ENCODE assay signal across 8 cellular contexts in genomic region chr1:179081696-179082307, GRCh38. TPM values are rescaled to one million over a fixed set of nuclear protein-coding genes. Genes with fewer than 3 reads are reported as not detected.
DNase-seq lines count a peak whose midpoint lies in the region; ATAC-seq and TF ChIP-seq lines count a peak whose summit lies in the region.

TSS of gene TOR3A (plus strand) at chr1:179082070. CDS start at chr1:179082129, 59 bp downstream.

- intact Hi-C loops in PC-3 (cut with micrococcal nuclease) (loop anchor here (2.0 to 5.0 kb wide), 2 partner anchors 211 to 285 kb away; partner anchors contain the start of genes AXDND1 and SOAT1), esophagus squamous epithelium (cut with DNase I) (loop anchor here (5.0 kb wide), 1 partner anchor 285 kb away; the partner anchor contains the start of gene AXDND1)

- H3K79me2 ChIP-seq in PC-3 (ENCODE audit: low read length): peaks cover 44% of the 10 kb centered on the region

- 0% methylated on average over 4 to 12 of the region's 49 CpGs for WGBS in esophagus squamous epithelium, 2 donors

- BruUV-seq in PC-3 (replicated peaks; lab: Mats Ljungman, UMichigan): no TSS peak

- H3K36me3 ChIP-seq in PC-3 (ENCODE audit: low read depth, low read length) (no peaks in the 10 kb centered on the region), esophagus squamous epithelium (peaks cover 0 to 19% (median 8%) of the 10 kb centered on the region in 3 donors), muscle layer of duodenum (ENCODE audit: control insufficient read depth in 1 of 2, insufficient read depth in 2 of 2, low read length in 2 of 2) (peaks cover 8 to 12% of the 10 kb centered on the region in 2 donors)

- peak within 1 kb of the TSS; percentile 88 for H3K9ac ChIP-seq in PC-3 (ENCODE audit: low read length)

- peak within 1 kb of the TSS; percentile 54 for H2AFZ ChIP-seq in PC-3 (ENCODE audit: low read length)

- H3K27ac ChIP-seq in PC-3 (ENCODE audit: low read length) (peak within 1 kb of the TSS; percentile 41), esophagus squamous epithelium (peak within 1 kb of the TSS; percentile 88 to 92 (median 88)), muscle layer of duodenum (ENCODE audit: low read length) (peak within 1 kb of the TSS; percentile 82)

- POLR2A ChIA-PET in PC-3 (lab: Charles Lee; ENCODE audit: unreplicated experiment): interaction anchor here (0.6 kb wide), 1 partner anchor 38 kb away, joined by 3 read pairs; no protein-coding TSS in a partner anchor

- no peaks in the 10 kb centered on the region for H4K20me1 ChIP-seq in PC-3 (ENCODE audit: low read length)

- H3K4me2 ChIP-seq in PC-3 (ENCODE audit: low read length): peak within 1 kb of the TSS; percentile 95

- H3K4me1 ChIP-seq in PC-3 (ENCODE audit: insufficient read depth, low read length) (peaks cover 24% of the 10 kb centered on the region), esophagus squamous epithelium (peaks cover 3 to 45% (median 8%) of the 10 kb centered on the region in 3 donors), muscle layer of duodenum (ENCODE audit: control insufficient read depth in 1 of 2, insufficient read depth in 2 of 2, low read length in 2 of 2) (peaks cover 13 to 16% of the 10 kb centered on the region in 2 donors)

- peak in 2 of 4 donors; percentile 67 to 90 for TF ChIP-seq POLR2A in esophagus squamous epithelium (IDR thresholded peaks at IDR 0.05)

- H3K9me3 ChIP-seq in PC-3 (ENCODE audit: low read length): no peaks in the 10 kb centered on the region
- no peaks in the 10 kb centered on the region for H3K9me3 ChIP-seq in esophagus squamous epithelium
- H3K9me3 ChIP-seq in muscle layer of duodenum (ENCODE audit: control insufficient read depth in 1 of 2, low read length in 2 of 2): no peaks in the 10 kb centered on the region

- no peaks in the 10 kb centered on the region for H3F3A ChIP-seq in PC-3 (ENCODE audit: low read length, unreplicated experiment)

- TF ChIP-seq CTCF in PC-3 (conservative IDR thresholded peaks at IDR 0.05; ENCODE audit: low read depth, low read length) (no peak), esophagus squamous epithelium (IDR thresholded peaks at IDR 0.05) (no peak)

- CTCF ChIA-PET in PC-3 (lab: Charles Lee): no interaction called here

- DNase-seq in DMS114 treated with DMSO at 0.1 percent for 48 hours (lab: John Stamatoyannopoulos, UW; ENCODE audit: unreplicated experiment): peak; percentile 83
- DNase-seq in HuH-7.5 (ENCODE audit: low spot score): peak; percentile 90
- DNase-seq in PC-3: peak; percentile 83
- peak; percentile 85 to 89 for DNase-seq in activated T-cell treated with anti-CD3 and anti-CD28 coated beads, Interleukin-2, amount 50 U/mL, for 48 hours
- peak; percentile 60 for DNase-seq in esophagus squamous epithelium (lab: John Stamatoyannopoulos, UW)
- DNase-seq in stimulated activated CD8-positive, alpha-beta memory T cell treated with anti-CD3 and anti-CD28 coated beads, Interleukin-7, amount 100 ng/mL, for 4 hours (ENCODE audit: low read depth in 2 of 2): peak; percentile 49 to 70

- H3K4me3 ChIP-seq in PC-3 (ENCODE audit: low read length) (peak within 1 kb of the TSS; percentile 84), esophagus squamous epithelium (peak within 1 kb of the TSS; percentile 79 to 94 (median 84)), muscle layer of duodenum (ENCODE audit: low read depth in 1 of 2, low read length in 2 of 2) (peak within 1 kb of the TSS; percentile 87 to 90)

- ATAC-seq in GM21528 (IDR thresholded peaks at IDR 0.05; ENCODE audit: low FRiP score, unreplicated experiment) (peak; percentile 91), PC-3 (peak; percentile 86)

- no peaks in the 10 kb centered on the region for H3K9me2 ChIP-seq in PC-3 (replicated peaks; ENCODE audit: low read length)

- H3K27me3 ChIP-seq in PC-3 (ENCODE audit: low read length) (no peaks in the 10 kb centered on the region), esophagus squamous epithelium (no peaks in the 10 kb centered on the region), muscle layer of duodenum (ENCODE audit: low read depth, low read length) (no peaks in the 10 kb centered on the region)

RNA-seq across cellular contexts. Expression of gene TOR3A, which starts in this region (rescaled TPM):
- total RNA-seq in PC-3 (2014; rRNA removed): 70.8 and 95.5 TPM in 2 replicates
- 10 to 100 TPM; 31.9 to 48.8 (median 34.4) TPM for total RNA-seq in esophagus squamous epithelium

Comparison
In these comparisons a context has a peak if more than half of its experiments do, and no peak if none do; other contexts are left out.
1. Peak in every context shown above with its lines: DNase-seq, ATAC-seq, H3K4me3 ChIP-seq and H3K27ac ChIP-seq.